Comparison of ENCODE assay signal across 13 cellular contexts in genomic region chr6:160138839-160139419, GRCh38. TPM values are rescaled to one million over a fixed set of nuclear protein-coding genes. Genes with fewer than 3 reads are reported as not detected.
DNase-seq lines count a peak whose midpoint lies in the region; ATAC-seq and TF ChIP-seq lines count a peak whose summit lies in the region.
"Had no signal": no experiment of that assay in that cellular context is flagged by ENCODE, and none has a peak within 500 bp of the region (broad histone marks: within the 10 kb centered on the region; RNA-seq: fewer than 3 reads in every experiment).

No MANE protein-coding gene starts in this region.

- H3K36me3 Mint-ChIP-seq in activated T-cell treated with anti-CD3 and anti-CD28 coated beads, Interleukin-2, amount 50 U/mL, for 72 hours (ENCODE audit: insufficient read depth in 2 of 2) = no peaks in the 10 kb centered on the region

- no peaks in the 10 kb centered on the region for H3K36me3 ChIP-seq in adrenal gland (replicated peaks in 1 of 2)
- H3K36me3 ChIP-seq in uterus = no peaks in the 10 kb centered on the region
- peaks cover 0 to 9% (median 0%) of the 10 kb centered on the region in 6 donors for H3K36me3 ChIP-seq in spleen

- ATAC-seq in activated T-cell treated with anti-CD3 and anti-CD28 coated beads, Interleukin-2, amount 50 U/mL, for 72 hours (replicated peaks in 1 of 2) = peak in 1 of 2 donors; percentile 10

- H3K4me3 ChIP-seq in adrenal gland (no peak overlapping the region), lower leg skin (ENCODE audit: low read depth, poor library complexity, severe bottlenecking) (no peak overlapping the region), uterus (no peak overlapping the region), spleen (no peak overlapping the region)

- H3K4me1 Mint-ChIP-seq in activated T-cell treated with anti-CD3 and anti-CD28 coated beads, Interleukin-2, amount 50 U/mL, for 72 hours (ENCODE audit: low read depth) = peaks cover 22% of the 10 kb centered on the region

- no peaks in the 10 kb centered on the region for H3K9me3 Mint-ChIP-seq in activated T-cell treated with anti-CD3 and anti-CD28 coated beads, Interleukin-2, amount 50 U/mL, for 72 hours
- H3K9me3 Mint-ChIP-seq: CD8-positive, alpha-beta memory T cell; type B pancreatic cell had no signal

- H3K27me3 Mint-ChIP-seq in activated T-cell treated with anti-CD3 and anti-CD28 coated beads, Interleukin-2, amount 50 U/mL, for 72 hours (ENCODE audit: low read depth) = no peaks in the 10 kb centered on the region
- H3K27me3 Mint-ChIP-seq: CD8-positive, alpha-beta memory T cell; type B pancreatic cell had no signal

- intact Hi-C loops in adrenal gland (cut with DNase I) = loop anchor here in 1 of 2 donors (10.0 kb wide), 1 partner anchor 316 kb away; no protein-coding TSS in a partner anchor
- intact Hi-C loops in lower leg skin (cut with DNase I; ENCODE audit: low total_unique reads) = loop anchor here (10.0 kb wide), 1 partner anchor 316 kb away; no protein-coding TSS in a partner anchor
- intact Hi-C loops in uterus (cut with DNase I; ENCODE audit: low total_unique reads) = loop anchor here (5.0 kb wide), 1 partner anchor 318 kb away; no protein-coding TSS in a partner anchor
- intact Hi-C loops in spleen (cut with DNase I; ENCODE audit: low total_unique reads) = loop anchor here (5.0 to 10.0 kb wide), 2 partner anchors 318 to 396 kb away; no protein-coding TSS in a partner anchor

- 79 to 86% (median 82%) methylated on average over 11 to 13 of the region's 13 CpGs for WGBS in adrenal gland, 4 donors
- 84 to 88% methylated on average over 13 of the region's 13 CpGs for WGBS in lower leg skin, 2 donors
- WGBS in spleen, 5 donors = 83 to 90% (median 84%) methylated on average over 13 of the region's 13 CpGs

- peaks cover 0 to 17% of the 10 kb centered on the region in 2 donors for H3K4me1 ChIP-seq in adrenal gland (replicated peaks in 1 of 2)
- peaks cover 3 to 6% of the 10 kb centered on the region in 2 donors for H3K4me1 ChIP-seq in uterus
- H3K4me1 ChIP-seq in spleen = peaks cover 0 to 7% (median 3%) of the 10 kb centered on the region in 6 donors

- H3K4me3 Mint-ChIP-seq in activated T-cell treated with anti-CD3 and anti-CD28 coated beads, Interleukin-2, amount 50 U/mL, for 72 hours = peak overlapping the region; percentile 35 to 55
- H3K4me3 Mint-ChIP-seq: CD8-positive, alpha-beta memory T cell; type B pancreatic cell had no signal

- H3K27me3 ChIP-seq in adrenal gland (no peaks in the 10 kb centered on the region), uterus (no peaks in the 10 kb centered on the region), spleen (replicated peaks in 1 of 7) (no peaks in the 10 kb centered on the region)

- DNase-seq in activated T-cell treated with anti-CD3 and anti-CD28 coated beads, Interleukin-2, amount 50 U/mL, for 72 hours = no peak
- DNase-seq in activated T-cell treated with anti-CD3 and anti-CD28 coated beads, Interleukin-2, amount 50 U/mL, for 1 hour = no peak
- no peak for DNase-seq in adrenal gland
- peak; percentile 6 to 60 for DNase-seq in lower leg skin (ENCODE audit: low spot score in 2 of 2)
- no peak for DNase-seq in uterus
- DNase-seq in spleen = no peak
- DNase-seq in HT-29 (ENCODE audit: low spot score) = no peak
- no peak for DNase-seq in retina
- DNase-seq: NCI-H748 treated with DMSO at 0.1 percent for 48 hours, occipital lobe had no signal

- TF ChIP-seq POLR2A in adrenal gland (IDR thresholded peaks at IDR 0.05) (no peak), lower leg skin (IDR thresholded peaks at IDR 0.05) (no peak), uterus (IDR thresholded peaks at IDR 0.05) (no peak), spleen (IDR thresholded peaks at IDR 0.05) (no peak)

- TF ChIP-seq CTCF in adrenal gland (IDR thresholded peaks at IDR 0.05) (no peak), lower leg skin (IDR thresholded peaks at IDR 0.05) (no peak), uterus (IDR thresholded peaks at IDR 0.05) (no peak), spleen (IDR thresholded peaks at IDR 0.05 in 8 of 11, conservative IDR thresholded peaks at IDR 0.05 in 3 of 11) (no peak)

- peak overlapping the region; percentile 27 for H3K27ac Mint-ChIP-seq in activated T-cell treated with anti-CD3 and anti-CD28 coated beads, Interleukin-2, amount 50 U/mL, for 72 hours
- H3K27ac Mint-ChIP-seq: type B pancreatic cell had no signal

- no peaks in the 10 kb centered on the region for H3K9me3 ChIP-seq in adrenal gland (replicated peaks in 1 of 3)
- no peaks in the 10 kb centered on the region for H3K9me3 ChIP-seq in uterus
- H3K9me3 ChIP-seq in spleen = no peaks in the 10 kb centered on the region

- peak overlapping the region in 3 of 5 donors; percentile 29 to 56 (median 40) for H3K27ac ChIP-seq in adrenal gland
- H3K27ac ChIP-seq in uterus = peak overlapping the region; percentile 55 to 80
- no peak overlapping the region for H3K27ac ChIP-seq in spleen
- H3K27ac ChIP-seq: HL-60 had no signal

RNA-seq across cellular contexts. Expression of gene SLC22A1, which starts 17.3 kb away (rescaled TPM):
- total RNA-seq in activated T-cell treated with anti-CD3 and anti-CD28 coated beads, Interleukin-2, amount 50 U/mL, for 72 hours = 1 to 10 TPM; 1.5 to 2.4 TPM
- total RNA-seq in adrenal gland (1 to 10 TPM in 3 of 8 donors, under 1 TPM in 3, not detected in 2; 0.26 to 2.1 (median 1.2) TPM), lower leg skin (1 to 10 TPM in 1 of 4 donors, under 1 TPM in 2, not detected in 1; 0.65 to 1.4 (median 0.80) TPM), uterus (1 to 10 TPM in 1 of 4 donors, under 1 TPM in 1, not detected in 2; 0.35 to 5.4 TPM), spleen (1 to 10 TPM; 2.4 to 6.1 (median 4.6) TPM)
- polyA plus RNA-seq in adrenal gland (1 to 10 TPM; 1.6 to 7.1 (median 2.1) TPM), spleen (1 to 10 TPM in 2 of 3 donors, under 1 TPM in 1; 0.23 to 2.8 (median 1.3) TPM)
- 0.47 and 0.56 TPM in 2 replicates for total RNA-seq in HT-29 (2014; rRNA removed; shearing (Covaris generic))

Comparison
In these comparisons a context has a peak if more than half of its experiments do, and no peak if none do; other contexts are left out.
1. DNase-seq: peak in lower leg skin (2 of 2); none in activated T-cell treated with anti-CD3 and anti-CD28 coated beads, Interleukin-2, amount 50 U/mL, for 72 hours (0 of 2), activated T-cell treated with anti-CD3 and anti-CD28 coated beads, Interleukin-2, amount 50 U/mL, for 1 hour (single experiment), adrenal gland (0 of 7), uterus (0 of 2), spleen (single experiment), HT-29 (single experiment) and retina (single experiment).
2. H3K27ac ChIP-seq: peak in adrenal gland (3 of 5) and uterus (2 of 2); none in spleen (0 of 8).